ENCODE assay signal across 9 cellular contexts in genomic region chr11:111540921-111541208, GRCh38. TPM values are rescaled to one million over a fixed set of nuclear protein-coding genes. Genes with fewer than 3 reads are reported as not detected.
DNase-seq lines count a peak whose midpoint lies in the region; ATAC-seq, FAIRE-seq and TF ChIP-seq lines count a peak whose summit lies in the region.
"Had no signal": no experiment of that assay in that cellular context is flagged by ENCODE, and none has a peak within 500 bp of the region (broad histone marks: within the 10 kb centered on the region; RNA-seq: fewer than 3 reads in every experiment).

No MANE protein-coding gene starts in this region.

- no peak for FAIRE-seq in A549 (lab: Jason Lieb, UNC)

- peak overlapping the region; percentile 64 for H2BK5ac ChIP-seq in IMR-90 (ENCODE audit: low read depth, low read length, poor library complexity, severe bottlenecking)

- in situ Hi-C loops in IMR-90 (cut with MboI; ENCODE audit: low sequenced_read_pairs), result no loop called here

- peak overlapping the region; percentile 71; the same call in 1 of the 2 replicates for H3K23ac ChIP-seq in IMR-90 (ENCODE audit: low read depth, low read length)

- H2AK9ac ChIP-seq in IMR-90 (replicated peaks; ENCODE audit: low read depth, low read length, poor library complexity), result peak overlapping the region; percentile 84

- H3K56ac ChIP-seq in IMR-90 (ENCODE audit: extremely low read depth, insufficient read depth, low read length), result peak overlapping the region; percentile 95

- peak overlapping the region; percentile 74 to 78 for H4K8ac ChIP-seq in IMR-90 (ENCODE audit: low read depth in 2 of 2, low read length in 2 of 2)

- no peak for TF ChIP-seq RAD21 in A549 (conservative IDR thresholded peaks at IDR 0.05 in 1 of 2, IDR thresholded peaks at IDR 0.05 in 1 of 2)
- no peak for TF ChIP-seq RAD21 in IMR-90 (IDR thresholded peaks at IDR 0.05; ENCODE audit: low read length)

- H3K18ac ChIP-seq in IMR-90 (ENCODE audit: low read depth, low read length), result peak overlapping the region; percentile 43

- CTCF ChIA-PET in A549 (lab: Yijun Ruan, JAX), result interaction anchor here (1.2 to 1.9 kb wide), 2 partner anchors 23 to 28 kb away, joined by 3 to 6 read pairs; partner anchors contain the start of gene BTG4
- CTCF ChIA-PET in IMR-90 (lab: Yijun Ruan, JAX), result no interaction called here

- 0 out of 2 replicates have a peak overlapping the region, but pooled peaks have one; percentile 15 for H2BK20ac ChIP-seq in IMR-90 (ENCODE audit: low read depth, low read length)

- TF ChIP-seq CTCF in A549 (IDR thresholded peaks at IDR 0.05), result no peak
- no peak for TF ChIP-seq CTCF in IMR-90 (conservative IDR thresholded peaks at IDR 0.05; ENCODE audit: low read depth, low read length)
- no peak for TF ChIP-seq CTCF in epithelial cell of esophagus (IDR thresholded peaks at IDR 0.05; ENCODE audit: insufficient read depth, low read depth, low read length, missing control alignments)

- ATAC-seq in A549 (peak; percentile 10 to 58; a peak in 3 of 6 replicates), IMR-90 (ENCODE audit: low read depth) (peak; percentile 49), GM18868 (IDR thresholded peaks at IDR 0.05; ENCODE audit: unreplicated experiment) (no peak)

- BruUV-seq in IMR-90 (replicated peaks; lab: Mats Ljungman, UMichigan), result no TSS peak

- H3K4me3 ChIP-seq in A549, result peak overlapping the region; percentile 49
- peak overlapping the region; percentile 85 for H3K4me3 ChIP-seq in IMR-90 (ENCODE audit: insufficient read depth, low read depth, low read length)
- H3K4me3 ChIP-seq in epithelial cell of esophagus (ENCODE audit: low read length), result peak overlapping the region; percentile 41
- H3K4me3 ChIP-seq in muscle layer of duodenum (ENCODE audit: low read depth in 1 of 2, low read length in 2 of 2), result peak overlapping the region; percentile 50 to 78

- peak overlapping the region; percentile 38 to 85; a peak in 4 of 6 replicates for H3K27ac ChIP-seq in A549
- peak overlapping the region; percentile 73 for H3K27ac ChIP-seq in IMR-90 (ENCODE audit: insufficient read depth, low read length)
- H3K27ac ChIP-seq in muscle layer of duodenum (ENCODE audit: low read length), result peak overlapping the region; percentile 19

- peak overlapping the region; percentile 54 for H2AK5ac ChIP-seq in IMR-90 (ENCODE audit: low read depth, low read length)

- H3K9me3 ChIP-seq in A549 (no peaks in the 10 kb centered on the region), IMR-90 (ENCODE audit: control insufficient read depth, insufficient read depth, low read length) (no peaks in the 10 kb centered on the region; the same call in 1 of the 2 replicates), muscle layer of duodenum (ENCODE audit: control insufficient read depth in 1 of 2, low read length in 2 of 2) (peaks cover 0 to 3% of the 10 kb centered on the region in 2 donors)

- no peak for TF ChIP-seq EP300 in A549 (IDR thresholded peaks at IDR 0.05)

- intact Hi-C loops in IMR-90 (cut with micrococcal nuclease), result loop anchor here (1.0 kb wide), 2 partner anchors 16 to 87 kb away; no protein-coding TSS in a partner anchor

- dilution Hi-C loops in IMR-90 (cut with HindIII; ENCODE audit: low sequenced_read_pairs, unreplicated experiment), result no loop called here

- H3K36me3 ChIP-seq in IMR-90 (ENCODE audit: control insufficient read depth, insufficient read depth, low read length) (peaks cover 20% of the 10 kb centered on the region), muscle layer of duodenum (ENCODE audit: control insufficient read depth in 1 of 2, insufficient read depth in 2 of 2, low read length in 2 of 2) (peaks cover 0 to 8% of the 10 kb centered on the region in 2 donors)

- peak overlapping the region; percentile 78; the same call in 1 of the 2 replicates for H2BK120ac ChIP-seq in IMR-90 (ENCODE audit: low read depth, low read length)

- 10% methylated on average over 2 of the region's 22 CpGs for WGBS in A549 (ENCODE audit: missing lambda C conversion rate)
- no CpG with 5 or more reads among the region's 22 CpGs for WGBS in IMR-90 (ENCODE audit: extremely low coverage in 2 of 2, insufficient read length in 1 of 2), 2 experiments

- H4K91ac ChIP-seq in IMR-90 (ENCODE audit: insufficient read depth, low read depth, low read length), result peak overlapping the region; percentile 94; the same call in 1 of the 2 replicates

- TF ChIP-seq POLR2A in A549 (IDR thresholded peaks at IDR 0.05; ENCODE audit: low read length), result no peak
- no peak for TF ChIP-seq POLR2A in IMR-90 (IDR thresholded peaks at IDR 0.05; ENCODE audit: low read depth, low read length)

- peaks cover 18% of the 10 kb centered on the region for H4K20me1 ChIP-seq in IMR-90 (ENCODE audit: insufficient read depth, low read length)

- peak overlapping the region; percentile 62 for H4K5ac ChIP-seq in IMR-90 (ENCODE audit: low read depth, low read length)

- H3K4ac ChIP-seq in IMR-90 (ENCODE audit: low read depth, low read length), result peak overlapping the region; percentile 88

- H2AFZ ChIP-seq in IMR-90 (replicated peaks; ENCODE audit: low read length, poor library complexity), result peak overlapping the region; percentile 86

- peaks cover 25 to 68% of the 10 kb centered on the region in 2 experiments for H3K79me1 ChIP-seq in IMR-90 (ENCODE audit: low read depth in 1 of 2, low read length in 2 of 2)

- H3K27me3 ChIP-seq in IMR-90 (ENCODE audit: control insufficient read depth, insufficient read depth, low read length) (no peaks in the 10 kb centered on the region), muscle layer of duodenum (ENCODE audit: low read depth, low read length) (peaks cover 9% of the 10 kb centered on the region)

- H3K14ac ChIP-seq in IMR-90 (replicated peaks; ENCODE audit: low read depth, low read length), result peak overlapping the region; percentile 81

- no peaks in the 10 kb centered on the region for H3K4me1 ChIP-seq in A549
- peaks cover 17% of the 10 kb centered on the region for H3K4me1 ChIP-seq in IMR-90 (ENCODE audit: control insufficient read depth, insufficient read depth, low read length)
- peaks cover 0 to 19% of the 10 kb centered on the region in 2 donors for H3K4me1 ChIP-seq in muscle layer of duodenum (ENCODE audit: control insufficient read depth in 1 of 2, insufficient read depth in 2 of 2, low read length in 2 of 2)

- H3K9ac ChIP-seq in IMR-90 (ENCODE audit: low read depth, low read length), result peak overlapping the region; percentile 82

- POLR2A ChIA-PET in A549 (lab: Yijun Ruan, JAX) (interaction anchor here (1.6 kb wide), 1 partner anchor 9 kb away, joined by 3 read pairs; no protein-coding TSS in a partner anchor), IMR-90 (lab: Charles Lee; ENCODE audit: unreplicated experiment) (no interaction called here)

- H3K9me1 ChIP-seq in IMR-90 (ENCODE audit: insufficient read depth, low read length), result peaks cover 25% of the 10 kb centered on the region

- no peak overlapping the region for H2BK15ac ChIP-seq in IMR-90 (ENCODE audit: low read depth, low read length)

- H3K4me2 ChIP-seq in A549 (peak overlapping the region; percentile 69), IMR-90 (ENCODE audit: low read depth, low read length) (peak overlapping the region; percentile 72)

- DNase-seq in A549 (ENCODE audit: low read depth in 1 of 2, low spot score in 1 of 2) (no peak), IMR-90 (no peak), epithelial cell of esophagus (ENCODE audit: low read depth) (peak; percentile 10), GOT3 (lab: John Stamatoyannopoulos, UW) (no peak), NCI-H1092 treated with DMSO at 0.1 percent for 48 hours (lab: John Stamatoyannopoulos, UW) (no peak), cerebellar cortex (ENCODE audit: low spot score) (no peak)

TF ChIP-seq in A549, 52 proteins besides CTCF, POLR2A, EP300 and RAD21 (continues in another document):
- TF ChIP-seq HEYL (CRISPR knock-in tag; IDR thresholded peaks at IDR 0.05) (no peak), HDAC2 (IDR thresholded peaks at IDR 0.05) (no peak), RCOR1 (IDR thresholded peaks at IDR 0.05; ENCODE audit: low read depth, low read length) (no peak), NFE2L2 (conservative IDR thresholded peaks at IDR 0.05; ENCODE audit: low read length) (no peak), RARB (CRISPR knock-in tag; IDR thresholded peaks at IDR 0.05) (no peak), NR3C1 (IDR thresholded peaks at IDR 0.05) (no peak)

TF ChIP-seq in IMR-90, 13 proteins besides CTCF, POLR2A, EP300 and RAD21:
- TF ChIP-seq SMC3 (IDR thresholded peaks at IDR 0.05; ENCODE audit: low read depth, low read length), result no peak
- no peak for TF ChIP-seq RFX5 (IDR thresholded peaks at IDR 0.05; ENCODE audit: low read depth, low read length)
- TF ChIP-seq MXI1 (IDR thresholded peaks at IDR 0.05; ENCODE audit: borderline replicate concordance, low read depth, low read length), result no peak
- TF ChIP-seq FOS (IDR thresholded peaks at IDR 0.05; ENCODE audit: low read depth, low read length), result no peak
TF ChIP-seq in IMR-90: peak in this region for 0.

RNA-seq across cellular contexts. Expression of gene LAYN, which starts 0.3 kb away (rescaled TPM):
- polyA plus RNA-seq in A549 (2011; rRNA removed), result 2.8 and 4.1 TPM in 2 replicates
- polyA plus RNA-seq in A549 (2012; cell fraction: cytosol; rRNA removed), result 5.7 and 6.3 TPM in 2 replicates
- 2.3 and 6.3 TPM in 2 replicates for polyA plus RNA-seq in A549 (2012; cell fraction: nucleus; rRNA removed)
- 9.0 to 12.2 TPM (median 12.0 TPM) in 3 replicates for polyA plus RNA-seq in A549 (2017; fragmentation: RNase III; extraction: RNeasy Plus Mini Kit Qiagen cat#74134 plus additional on column Dnase treatment)
- polyA minus RNA-seq in A549 (2011; rRNA and poly(A)+ RNA removed), result 2.3 and 4.7 TPM in 2 replicates
- total RNA-seq in IMR-90 (2012; rRNA removed), result 92.5 and 111 TPM in 2 replicates
- polyA plus RNA-seq in IMR-90 (2012; rRNA removed), result 95.1 and 118 TPM in 2 replicates
- polyA plus RNA-seq in IMR-90 (2012; cell fraction: cytosol; rRNA removed), result 61.2 and 104 TPM in 2 replicates
- 36.6 and 148 TPM in 2 replicates for polyA plus RNA-seq in IMR-90 (2012; cell fraction: nucleus; rRNA removed; ENCODE audit: low replicate concordance)

RNA-seq across cellular contexts. Expression of gene HOATZ, which starts 26.3 kb away (rescaled TPM):
- not detected in 2 replicates for polyA plus RNA-seq in A549 (2011; rRNA removed)
- not detected in 2 replicates for polyA plus RNA-seq in A549 (2012; cell fraction: cytosol; rRNA removed)
- polyA plus RNA-seq in A549 (2012; cell fraction: nucleus; rRNA removed), result not detected in 2 replicates
- not detected in 3 replicates for polyA plus RNA-seq in A549 (2017; fragmentation: RNase III; extraction: RNeasy Plus Mini Kit Qiagen cat#74134 plus additional on column Dnase treatment)
- polyA minus RNA-seq in A549 (2011; rRNA and poly(A)+ RNA removed), result not detected in 2 replicates
- not detected in 2 replicates for total RNA-seq in IMR-90 (2012; rRNA removed)
- polyA plus RNA-seq in IMR-90 (2012; rRNA removed), result not detected in 2 replicates
- not detected in 2 replicates for polyA plus RNA-seq in IMR-90 (2012; cell fraction: cytosol; rRNA removed)
- not detected in 2 replicates for polyA plus RNA-seq in IMR-90 (2012; cell fraction: nucleus; rRNA removed; ENCODE audit: low replicate concordance)
- polyA plus RNA-seq: adipose tissue had no signal

RNA-seq across cellular contexts. Expression of gene BTG4, which starts 28.7 kb away (rescaled TPM):
- 0.32 and 0.36 TPM in 2 replicates for polyA plus RNA-seq in A549 (2011; rRNA removed)
- 0.04 TPM in 1 of 2 replicates, not detected in the other for polyA plus RNA-seq in A549 (2012; cell fraction: cytosol; rRNA removed)
- 0.10 TPM in 1 of 2 replicates, not detected in the other for polyA plus RNA-seq in A549 (2012; cell fraction: nucleus; rRNA removed)
- polyA plus RNA-seq in A549 (2017; fragmentation: RNase III; extraction: RNeasy Plus Mini Kit Qiagen cat#74134 plus additional on column Dnase treatment), result 0.23 to 0.38 TPM (median 0.34 TPM) in 3 replicates
- polyA minus RNA-seq in A549 (2011; rRNA and poly(A)+ RNA removed), result 0.29 TPM in 1 of 2 replicates, not detected in the other
- not detected in 2 replicates for total RNA-seq in IMR-90 (2012; rRNA removed)
- polyA plus RNA-seq in IMR-90 (2012; rRNA removed), result not detected in 2 replicates
- polyA plus RNA-seq in IMR-90 (2012; cell fraction: cytosol; rRNA removed), result not detected in 2 replicates
- polyA plus RNA-seq in IMR-90 (2012; cell fraction: nucleus; rRNA removed; ENCODE audit: low replicate concordance), result not detected in 2 replicates
- polyA plus RNA-seq: adipose tissue had no signal

Comparison
In these comparisons a context has a peak if more than half of its experiments do, and no peak if none do; other contexts are left out.
1. H3K27ac ChIP-seq: peak in every context shown above with its lines; median percentile 73 in IMR-90; 62 in A549; 19 in muscle layer of duodenum.